In the genomic region with DNA sequence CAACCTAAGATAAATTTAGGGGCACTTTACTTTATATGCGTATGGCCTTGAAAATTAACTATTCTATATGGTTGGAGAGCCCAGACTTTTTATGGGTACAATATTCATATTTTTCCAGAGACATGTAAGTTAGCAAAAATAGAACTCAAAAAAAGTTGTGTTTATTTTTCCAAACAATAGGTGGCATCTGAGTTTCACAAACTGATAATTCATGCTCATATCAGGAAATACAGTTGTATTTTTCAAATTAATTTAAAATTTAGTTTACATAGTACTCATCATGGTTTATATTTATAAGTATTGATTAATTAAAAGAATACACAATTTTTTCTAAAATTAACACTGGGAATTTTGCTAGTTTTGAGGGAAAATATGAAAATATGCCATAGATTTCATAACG, we compare ENCODE assay signal across 15 cellular contexts. TPM values are rescaled to one million over a fixed set of nuclear protein-coding genes. Genes with fewer than 3 reads are reported as not detected.
DNase-seq lines count a peak whose midpoint lies in the region; ATAC-seq, FAIRE-seq and TF ChIP-seq lines count a peak whose summit lies in the region.
"Had no signal": no experiment of that assay in that cellular context is flagged by ENCODE, and none has a peak within 500 bp of the region (broad histone marks: within the 10 kb centered on the region; RNA-seq: fewer than 3 reads in every experiment).

No MANE protein-coding gene starts in this region.

- H3K4me1 Mint-ChIP-seq in activated CD4-positive, alpha-beta memory T cell treated with anti-CD3 and anti-CD28 coated beads for 36 hours (ENCODE audit: low read depth): no peaks in the 10 kb centered on the region
- H3K4me1 Mint-ChIP-seq: IgD-negative memory B cell, neural progenitor cell had no signal

- peaks cover 1% of the 10 kb centered on the region for H3K27me3 Mint-ChIP-seq in activated CD4-positive, alpha-beta memory T cell treated with anti-CD3 and anti-CD28 coated beads for 36 hours
- H3K27me3 Mint-ChIP-seq: IgD-negative memory B cell had no signal

- intact Hi-C loops in activated CD4-positive, alpha-beta memory T cell treated with anti-CD3 and anti-CD28 coated beads for 36 hours (cut with micrococcal nuclease): no loop called here

- no peak overlapping the region for H3K4me3 Mint-ChIP-seq in activated CD4-positive, alpha-beta memory T cell treated with anti-CD3 and anti-CD28 coated beads for 36 hours
- H3K4me3 Mint-ChIP-seq: activated T-cell treated with anti-CD3 and anti-CD28 coated beads, Interleukin-2, amount 50 U/mL, for 24 hours; IgD-negative memory B cell; neural progenitor cell had no signal

- POLR2A ChIA-PET in activated CD4-positive, alpha-beta memory T cell treated with anti-CD3 and anti-CD28 coated beads for 36 hours (lab: Charles Lee): no interaction called here

- CTCF ChIA-PET in activated CD4-positive, alpha-beta memory T cell treated with anti-CD3 and anti-CD28 coated beads for 36 hours (lab: Charles Lee): no interaction called here

- no peak for FAIRE-seq in D721Med (lab: Jason Lieb, UNC)
- peak; percentile 48 for FAIRE-seq in GM18507 (lab: Jason Lieb, UNC)

- no peaks in the 10 kb centered on the region for H3K4me1 ChIP-seq in foreskin keratinocyte

- H3K36me3 Mint-ChIP-seq in activated CD4-positive, alpha-beta memory T cell treated with anti-CD3 and anti-CD28 coated beads for 36 hours: no peaks in the 10 kb centered on the region
- H3K36me3 Mint-ChIP-seq: IgD-negative memory B cell, neural progenitor cell had no signal

- no peak for ATAC-seq in foreskin keratinocyte

- H3K27ac ChIP-seq in foreskin keratinocyte: no peak overlapping the region
- H3K27ac ChIP-seq: neural progenitor cell, skin epidermis had no signal

- no peak overlapping the region for H3K27ac Mint-ChIP-seq in activated CD4-positive, alpha-beta memory T cell treated with anti-CD3 and anti-CD28 coated beads for 36 hours
- H3K27ac Mint-ChIP-seq: activated T-cell treated with anti-CD3 and anti-CD28 coated beads, Interleukin-2, amount 50 U/mL, for 24 hours; IgD-negative memory B cell; neural progenitor cell had no signal

- H3K27me3 ChIP-seq in foreskin keratinocyte: no peaks in the 10 kb centered on the region
- H3K27me3 ChIP-seq: neural progenitor cell had no signal

- DNase-seq in D721Med (ENCODE audit: insufficient read length, low spot score) (no peak), GM18507 (ENCODE audit: extremely low spot score, insufficient read length, low read depth) (no peak), RKO (ENCODE audit: low spot score) (peak; percentile 35), foreskin keratinocyte (no peak), DMS79 (lab: John Stamatoyannopoulos, UW) (no peak), AG08396 (ENCODE audit: low spot score) (no peak), T-helper 9 cell (no peak)
- DNase-seq in activated CD4-positive, alpha-beta memory T cell treated with anti-CD3 and anti-CD28 coated beads for 36 hours: no peak
- DNase-seq: activated T-cell treated with anti-CD3 and anti-CD28 coated beads, Interleukin-2, amount 50 U/mL, for 24 hours; COR-L47; dermis blood vessel endothelial cell; T-helper 1 cell had no signal

- TF ChIP-seq CTCF in D721Med (IDR thresholded peaks at IDR 0.05; ENCODE audit: insufficient read depth, missing control alignments): peak; percentile 26
- peak; percentile 52 for TF ChIP-seq CTCF in foreskin keratinocyte (conservative IDR thresholded peaks at IDR 0.05)

- no peaks in the 10 kb centered on the region for H3K9me3 Mint-ChIP-seq in activated CD4-positive, alpha-beta memory T cell treated with anti-CD3 and anti-CD28 coated beads for 36 hours
- H3K9me3 Mint-ChIP-seq: activated T-cell treated with anti-CD3 and anti-CD28 coated beads, Interleukin-2, amount 50 U/mL, for 24 hours; IgD-negative memory B cell; neural progenitor cell had no signal

RNA-seq across cellular contexts. Expression of gene ANKRD7, which starts 34.6 kb away (rescaled TPM):
- 0.71 and 1.1 TPM in 2 replicates for total RNA-seq in foreskin keratinocyte
- 0.38 and 0.86 TPM in 2 replicates for polyA plus RNA-seq in foreskin keratinocyte
- total RNA-seq in activated CD4-positive, alpha-beta memory T cell treated with anti-CD3 and anti-CD28 coated beads for 36 hours: not detected
- total RNA-seq: dermis blood vessel endothelial cell had no signal
- polyA plus RNA-seq: IgD-negative memory B cell had no signal
